ENCODE assay signal across 7 cellular contexts in the genomic region with DNA sequence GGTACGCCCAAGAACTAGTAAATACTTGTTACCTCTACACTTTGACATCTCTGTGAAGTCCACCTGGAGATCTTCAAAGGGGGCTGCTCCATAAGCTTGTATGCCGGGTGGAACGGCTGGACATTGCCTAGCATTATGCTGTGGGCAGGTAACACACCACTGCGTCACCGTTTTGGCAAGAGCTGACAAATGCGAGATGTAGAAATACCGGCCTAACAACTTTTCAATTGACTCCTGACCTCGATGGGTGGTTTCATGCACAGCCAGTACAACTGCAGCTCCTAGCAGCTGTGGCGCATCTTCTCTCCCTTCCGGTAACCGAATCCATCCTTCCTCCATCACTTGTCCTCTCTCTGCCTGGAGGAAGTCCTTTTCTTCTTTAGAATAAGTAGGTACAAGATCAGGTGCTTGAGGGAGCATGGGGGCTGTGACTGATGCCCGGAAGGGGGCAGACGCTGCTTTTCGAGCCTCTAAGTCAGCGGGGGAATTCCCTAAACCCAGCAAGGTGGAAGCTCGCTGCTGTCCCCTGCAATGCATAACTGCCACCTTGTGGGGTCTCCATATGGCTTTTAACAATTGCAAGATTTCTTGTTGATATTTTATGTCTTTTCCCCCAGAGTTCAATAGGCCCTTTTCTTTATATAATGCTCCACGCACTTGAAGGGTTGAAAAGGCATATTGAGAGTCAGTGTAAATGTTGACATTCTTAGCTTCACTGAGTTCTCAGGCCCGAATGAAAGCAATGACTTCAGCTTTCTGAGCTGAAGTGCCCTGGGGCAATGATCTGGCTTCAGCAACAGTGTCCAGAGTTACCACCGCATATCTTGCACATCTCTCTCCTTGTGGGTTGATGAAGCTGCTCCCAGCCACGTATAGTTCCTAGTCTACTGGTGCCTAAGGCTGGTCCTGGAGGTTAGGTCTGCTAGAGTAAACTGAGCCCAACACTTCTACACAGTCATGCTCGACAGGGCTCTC.
DNase-seq lines count a peak whose midpoint lies in the region; TF ChIP-seq lines count a peak whose summit lies in the region.
"Not testable (repeated sequence)": the region's sequence is repeated elsewhere in the genome, so short reads cannot be mapped to it uniquely, and the experiment has no call there.

No MANE protein-coding gene starts in this region.

- H3K27me3 ChIP-seq in OCI-LY1 (ENCODE audit: insufficient read depth, low read length); parathyroid adenoma (ENCODE audit: control insufficient read depth, insufficient read depth, low read length): not testable (repeated sequence)

- H3K4me3 ChIP-seq in OCI-LY1 (ENCODE audit: low read depth, low read length, poor library complexity, severe bottlenecking), result not testable (repeated sequence)
- H3K4me3 ChIP-seq in parathyroid adenoma (ENCODE audit: low read depth, low read length), result peak overlapping the region; percentile 27

- H3K27ac ChIP-seq in OCI-LY1 (ENCODE audit: low read depth, low read length, poor library complexity, severe bottlenecking), result not testable (repeated sequence)
- H3K27ac ChIP-seq in epithelial cell of prostate (peak overlapping the region; percentile 63), parathyroid adenoma (peak overlapping the region; percentile 91)

- not testable (repeated sequence) for H3K27me3 Mint-ChIP-seq in activated CD4-positive, alpha-beta memory T cell treated with anti-CD3 and anti-CD28 coated beads for 36 hours

- not testable (repeated sequence) for H3K27ac Mint-ChIP-seq in activated CD4-positive, alpha-beta memory T cell treated with anti-CD3 and anti-CD28 coated beads for 36 hours

- H3K9me3 Mint-ChIP-seq in activated CD4-positive, alpha-beta memory T cell treated with anti-CD3 and anti-CD28 coated beads for 36 hours, result not testable (repeated sequence)

- intact Hi-C loops in activated CD4-positive, alpha-beta memory T cell treated with anti-CD3 and anti-CD28 coated beads for 36 hours (cut with micrococcal nuclease), result not testable (repeated sequence)

- CTCF ChIA-PET in activated CD4-positive, alpha-beta memory T cell treated with anti-CD3 and anti-CD28 coated beads for 36 hours (lab: Charles Lee), result interaction anchor here (1.1 to 1.5 kb wide), 3 partner anchors 103 to 134 kb away, joined by 3 to 7 read pairs (median 3); no protein-coding TSS in a partner anchor

- H3K36me3 Mint-ChIP-seq in activated CD4-positive, alpha-beta memory T cell treated with anti-CD3 and anti-CD28 coated beads for 36 hours, result not testable (repeated sequence)

- H3K9me3 ChIP-seq in OCI-LY1 (ENCODE audit: low read length); parathyroid adenoma (ENCODE audit: control insufficient read depth, low read length): not testable (repeated sequence)

- H3K36me3 ChIP-seq in OCI-LY1 (ENCODE audit: insufficient read depth, low read length); parathyroid adenoma (ENCODE audit: control insufficient read depth, insufficient read depth, low read length): not testable (repeated sequence)

- not testable (repeated sequence) for H3K4me2 ChIP-seq in OCI-LY1 (ENCODE audit: low read length); parathyroid adenoma (ENCODE audit: low read length)

- POLR2A ChIA-PET in activated CD4-positive, alpha-beta memory T cell treated with anti-CD3 and anti-CD28 coated beads for 36 hours (lab: Charles Lee), result not testable (repeated sequence)

- H3K4me3 Mint-ChIP-seq in activated CD4-positive, alpha-beta memory T cell treated with anti-CD3 and anti-CD28 coated beads for 36 hours, result not testable (repeated sequence)

- H4K20me1 ChIP-seq in OCI-LY1 (ENCODE audit: insufficient read depth, low read length), result not testable (repeated sequence)

- not testable (repeated sequence) for H3F3A ChIP-seq in OCI-LY1 (ENCODE audit: insufficient read depth, low read length)

- H3K4me1 Mint-ChIP-seq in activated CD4-positive, alpha-beta memory T cell treated with anti-CD3 and anti-CD28 coated beads for 36 hours (ENCODE audit: low read depth), result not testable (repeated sequence)

- DNase-seq in Daoy (ENCODE audit: low read depth) (peak; percentile 5), M059J (ENCODE audit: low read depth) (peak; percentile 45), left kidney (ENCODE audit: low read depth, low spot score) (peak; percentile 53)
- peak; percentile 25 for DNase-seq in activated CD4-positive, alpha-beta memory T cell treated with anti-CD3 and anti-CD28 coated beads for 36 hours
- DNase-seq in epithelial cell of prostate (ENCODE audit: low read depth, low spot score), result not testable (repeated sequence)

- H3K9me2 ChIP-seq in OCI-LY1 (ENCODE audit: low read depth, low read length), result not testable (repeated sequence)

- not testable (repeated sequence) for H3K4me1 ChIP-seq in OCI-LY1 (ENCODE audit: insufficient read depth, low read length, severe bottlenecking); parathyroid adenoma

- not testable (repeated sequence) for H2AFZ ChIP-seq in OCI-LY1 (ENCODE audit: low read length)
- H2AFZ ChIP-seq in parathyroid adenoma, result peak overlapping the region; percentile 41

- not testable (repeated sequence) for H3K79me2 ChIP-seq in OCI-LY1 (ENCODE audit: insufficient read depth, low read length); parathyroid adenoma

- not testable (repeated sequence) for H3K9ac ChIP-seq in OCI-LY1 (ENCODE audit: low read length); parathyroid adenoma

- TF ChIP-seq CTCF in OCI-LY1 (IDR thresholded peaks at IDR 0.05; ENCODE audit: low read length), result peak; percentile 23; the same call in 1 of the 2 replicates
- TF ChIP-seq CTCF in parathyroid adenoma (IDR thresholded peaks at IDR 0.05), result not testable (repeated sequence)
